ENCODE assay signal across 16 cellular contexts in genomic region chr18:74230922-74231714, GRCh38.
"Had no signal": no experiment of that assay in that cellular context is flagged by ENCODE, and none has a peak within 500 bp of the region (broad histone marks: within the 10 kb centered on the region; RNA-seq: fewer than 3 reads in every experiment).

No MANE protein-coding gene starts in this region.

- H3K9me3 ChIP-seq: ascending aorta, gastroesophageal sphincter, right atrium auricular region, thoracic aorta had no signal

- H3K4me3 Mint-ChIP-seq: activated naive CD4-positive, alpha-beta T cell treated with anti-CD3 and anti-CD28 coated beads for 36 hours; activated T-helper 17 cell treated with anti-CD3 and anti-CD28 coated beads, Interleukin-2, amount 50 U/mL, for 72 hours; nephron; stimulated activated naive CD8-positive, alpha-beta T cell treated with anti-CD3 and anti-CD28 coated beads, Interleukin-15, Interleukin-2, amounts not matched to agents 100 ng/mL and 50 ng/mL, for 24 hours; T-cell had no signal

- H3K9me3 Mint-ChIP-seq: activated naive CD4-positive, alpha-beta T cell treated with anti-CD3 and anti-CD28 coated beads for 36 hours; activated T-helper 17 cell treated with anti-CD3 and anti-CD28 coated beads, Interleukin-2, amount 50 U/mL, for 72 hours; nephron; stimulated activated naive CD8-positive, alpha-beta T cell treated with anti-CD3 and anti-CD28 coated beads, Interleukin-15, Interleukin-2, amounts not matched to agents 100 ng/mL and 50 ng/mL, for 24 hours; T-cell had no signal

- H3K36me3 ChIP-seq: ascending aorta, cardiac muscle cell, gastroesophageal sphincter, right atrium auricular region, thoracic aorta had no signal

- H3K27ac Mint-ChIP-seq: activated naive CD4-positive, alpha-beta T cell treated with anti-CD3 and anti-CD28 coated beads for 36 hours; activated T-helper 17 cell treated with anti-CD3 and anti-CD28 coated beads, Interleukin-2, amount 50 U/mL, for 72 hours; nephron; stimulated activated naive CD8-positive, alpha-beta T cell treated with anti-CD3 and anti-CD28 coated beads, Interleukin-15, Interleukin-2, amounts not matched to agents 100 ng/mL and 50 ng/mL, for 24 hours; T-cell had no signal

- H3K4me1 Mint-ChIP-seq: activated T-helper 17 cell treated with anti-CD3 and anti-CD28 coated beads, Interleukin-2, amount 50 U/mL, for 72 hours; T-cell had no signal

- ATAC-seq: activated T-helper 17 cell treated with anti-CD3 and anti-CD28 coated beads, Interleukin-2, amount 50 U/mL, for 72 hours; gastroesophageal sphincter; left ventricle myocardium superior; T-cell had no signal

- DNase-seq: activated CD4-positive, alpha-beta T cell treated with anti-CD3 and anti-CD28 coated beads, Interleukin-2, amount 50 U/mL, for 48 hours; activated naive CD4-positive, alpha-beta T cell treated with anti-CD3 and anti-CD28 coated beads for 36 hours; erythroblast; left ventricle myocardium superior; nucleus accumbens; T-cell; T1000 had no signal

- H3K27me3 ChIP-seq: ascending aorta, cardiac muscle cell, gastroesophageal sphincter, right atrium auricular region had no signal

- H3K4me3 ChIP-seq: ascending aorta, cardiac muscle cell, gastroesophageal sphincter, right atrium auricular region, skin epidermis, thoracic aorta had no signal

- H3K36me3 Mint-ChIP-seq: T-cell had no signal

- H3K27me3 Mint-ChIP-seq: activated T-helper 17 cell treated with anti-CD3 and anti-CD28 coated beads, Interleukin-2, amount 50 U/mL, for 72 hours; stimulated activated naive CD8-positive, alpha-beta T cell treated with anti-CD3 and anti-CD28 coated beads, Interleukin-15, Interleukin-2, amounts not matched to agents 100 ng/mL and 50 ng/mL, for 24 hours had no signal

- H3K27ac ChIP-seq: ascending aorta, cardiac muscle cell, gastroesophageal sphincter, right atrium auricular region, thoracic aorta had no signal
